In genomic region chr14:105364100-105364708, GRCh38 we compare ENCODE assay signal across 8 cellular contexts. TPM values are rescaled to one million over a fixed set of nuclear protein-coding genes. Genes with fewer than 3 reads are reported as not detected.
DNase-seq lines count a peak whose midpoint lies in the region; TF ChIP-seq lines count a peak whose summit lies in the region.

No MANE protein-coding gene starts in this region.

- H3K4me3 ChIP-seq in fibroblast of the aortic adventitia (ENCODE audit: low read depth, low read length) = peak overlapping the region; percentile 22

- peak; percentile 36 for DNase-seq in NCI-H1436 (lab: John Stamatoyannopoulos, UW)
- DNase-seq in NCI-H1436 treated with DMSO at 0.1 percent for 48 hours (lab: John Stamatoyannopoulos, UW) = no peak
- peak; percentile 45 for DNase-seq in activated CD4-positive, alpha-beta T cell treated with anti-CD3 and anti-CD28 coated beads, Interleukin-2, amount 50 U/mL, for 1 hour
- DNase-seq in fibroblast of the aortic adventitia (ENCODE audit: low read depth) = peak; percentile 65
- DNase-seq in stimulated activated naive CD4-positive, alpha-beta T cell (lab: John Stamatoyannopoulos, UW) = peak; percentile 25 to 54 (median 46)
- no peak for DNase-seq in GM19238 (ENCODE audit: insufficient read length, low spot score)
- no peak for DNase-seq in anterior cingulate cortex (lab: John Stamatoyannopoulos, UW)
- DNase-seq in cerebellar cortex (ENCODE audit: low spot score) = no peak

- no peak for TF ChIP-seq CTCF in fibroblast of the aortic adventitia (IDR thresholded peaks at IDR 0.05; ENCODE audit: insufficient read depth, low read length)

RNA-seq across cellular contexts. Expression of gene TEX22, which starts 34.1 kb away (rescaled TPM):
- total RNA-seq in fibroblast of the aortic adventitia (ENCODE audit: low replicate concordance) = 0.27 and 1.5 TPM in 2 replicates

RNA-seq across cellular contexts. Expression of gene PACS2, which starts 49.7 kb away (rescaled TPM):
- total RNA-seq in fibroblast of the aortic adventitia (ENCODE audit: low replicate concordance) = 41.5 and 48.6 TPM in 2 replicates

RNA-seq across cellular contexts. Expression of gene MTA1, which starts 55.4 kb away (rescaled TPM):
- total RNA-seq in fibroblast of the aortic adventitia (ENCODE audit: low replicate concordance) = 43.0 and 44.4 TPM in 2 replicates

Comparison
In these comparisons a context has a peak if more than half of its experiments do, and no peak if none do; other contexts are left out.
1. DNase-seq: peak in NCI-H1436 (single experiment), activated CD4-positive, alpha-beta T cell treated with anti-CD3 and anti-CD28 coated beads, Interleukin-2, amount 50 U/mL, for 1 hour (single experiment), fibroblast of the aortic adventitia (single experiment) and stimulated activated naive CD4-positive, alpha-beta T cell (6 of 6); none in NCI-H1436 treated with DMSO at 0.1 percent for 48 hours (single experiment), GM19238 (single experiment), anterior cingulate cortex (0 of 58) and cerebellar cortex (single experiment).